Comparison of ENCODE assay signal across 9 cellular contexts in genomic region chr11:65501530-65502273, GRCh38. TPM values are rescaled to one million over a fixed set of nuclear protein-coding genes. Genes with fewer than 3 reads are reported as not detected.
DNase-seq lines count a peak whose midpoint lies in the region; ATAC-seq, FAIRE-seq and TF ChIP-seq lines count a peak whose summit lies in the region.
"Had no signal": no experiment of that assay in that cellular context is flagged by ENCODE, and none has a peak within 500 bp of the region (broad histone marks: within the 10 kb centered on the region; RNA-seq: fewer than 3 reads in every experiment).

No MANE protein-coding gene starts in this region.

- peak; percentile 85 for TF ChIP-seq POLR2A in GM12878 (IDR thresholded peaks at IDR 0.05; ENCODE audit: low read depth, low read length)

- H2AFZ ChIP-seq in GM12878 (ENCODE audit: control insufficient read depth, low read depth, low read length): no peak overlapping the region

- peak; percentile 63 for DNase-seq in AG10803 (ENCODE audit: low read depth)
- no peak for DNase-seq in GM12878 (ENCODE audit: low read depth, low spot score)
- DNase-seq in lower lobe of right lung: no peak
- DNase-seq in kidney glomerular epithelial cell (lab: John Stamatoyannopoulos, UW): no peak
- no peak for DNase-seq in activated CD4-positive, alpha-beta T cell treated with anti-CD3 and anti-CD28 coated beads for 48 hours
- no peak for DNase-seq in activated CD4-positive, alpha-beta T cell treated with anti-CD3 and anti-CD28 coated beads for 1 hour
- DNase-seq: naive B cell had no signal

- H3K4me3 ChIP-seq in AG10803 (ENCODE audit: low read length): peak overlapping the region; percentile 96
- peak overlapping the region; percentile 95 for H3K4me3 ChIP-seq in HUES6 (ENCODE audit: low read depth, low read length)
- H3K4me3 ChIP-seq in GM12878: peak overlapping the region; percentile 98
- H3K4me3 ChIP-seq in lower lobe of right lung: peak overlapping the region; percentile 71

- intact Hi-C loops in GM12878 (cut with micrococcal nuclease; ENCODE audit: unreplicated experiment) (no loop called here), lower lobe of right lung (cut with DNase I) (loop anchor here (5.0 kb wide), 1 partner anchor 74 kb away; no protein-coding TSS in a partner anchor)

- H3K36me3 ChIP-seq in HUES6 (ENCODE audit: control insufficient read depth, insufficient read depth, low read length): peaks cover 74% of the 10 kb centered on the region
- peaks cover 6 to 36% of the 10 kb centered on the region in 2 experiments for H3K36me3 ChIP-seq in GM12878 (ENCODE audit: control insufficient read depth in 2 of 2, insufficient read depth in 2 of 2, low read length in 1 of 2)
- H3K36me3 ChIP-seq in lower lobe of right lung: peaks cover 55% of the 10 kb centered on the region

- in situ Hi-C loops in GM12878 (cut with MboI): no loop called here

- peaks cover 15% of the 10 kb centered on the region for H4K20me1 ChIP-seq in GM12878 (ENCODE audit: control insufficient read depth, insufficient read depth)

- no peak for TF ChIP-seq RAD21 in GM12878 (IDR thresholded peaks at IDR 0.05; ENCODE audit: insufficient read depth, low read depth, low read length)

- RAD21 ChIA-PET in GM12878 (lab: Charles Lee; ENCODE audit: unreplicated experiment): interaction anchor here (1.7 to 14.2 kb wide), 5 partner anchors 9 to 80 kb away, joined by 5 to 282 read pairs (median 179); partner anchors contain the start of gene NEAT1

- peak overlapping the region; percentile 99 for H3K9ac ChIP-seq in HUES6 (ENCODE audit: low read length)
- H3K9ac ChIP-seq in GM12878 (ENCODE audit: control insufficient read depth, insufficient read depth, low read length): peak overlapping the region; percentile 100

- peaks cover 16% of the 10 kb centered on the region for H3K4me1 ChIP-seq in HUES6 (ENCODE audit: control insufficient read depth, insufficient read depth, low read length)
- H3K4me1 ChIP-seq in GM12878 (ENCODE audit: control insufficient read depth, insufficient read depth, low read length): peaks cover 11% of the 10 kb centered on the region
- H3K4me1 ChIP-seq in lower lobe of right lung: peaks cover 28% of the 10 kb centered on the region

- TF ChIP-seq CTCF in AG10803 (conservative IDR thresholded peaks at IDR 0.05; ENCODE audit: low read length): no peak
- TF ChIP-seq CTCF in GM12878 (IDR thresholded peaks at IDR 0.05 in 2 of 3, conservative IDR thresholded peaks at IDR 0.05 in 1 of 3; ENCODE audit: control insufficient read depth in 2 of 3, extremely low read depth in 1 of 3, insufficient read depth in 1 of 3, low read depth in 3 of 3, low read length in 3 of 3): no peak
- no peak for TF ChIP-seq CTCF in lower lobe of right lung (IDR thresholded peaks at IDR 0.05)

- H3K27ac ChIP-seq in HUES6 (ENCODE audit: low read depth, low read length) (peak overlapping the region; percentile 100; the same call in 1 of the 2 replicates), GM12878 (ENCODE audit: control insufficient read depth, insufficient read depth) (peak overlapping the region; percentile 100; the same call in 1 of the 2 replicates), lower lobe of right lung (peak overlapping the region; percentile 99)

- SMC1A ChIA-PET in GM12878 (lab: Charles Lee; ENCODE audit: uncharacterized antibody, unreplicated experiment): interaction anchor here (0.6 to 19.3 kb wide), 8 partner anchors 9 to 87 kb away, joined by 3 to 481 read pairs (median 7); partner anchors contain the start of gene MALAT1

- H3K9me3 ChIP-seq in HUES6 (ENCODE audit: control insufficient read depth, insufficient read depth, low read depth, low read length) (no peaks in the 10 kb centered on the region), GM12878 (replicated peaks; ENCODE audit: control insufficient read depth, insufficient read depth, low read length) (no peaks in the 10 kb centered on the region), lower lobe of right lung (no peaks in the 10 kb centered on the region)

- no peak for FAIRE-seq in GM12878 (lab: Jason Lieb, UNC)

- ATAC-seq in GM12878: no peak
- ATAC-seq in lower lobe of right lung: no peak
- ATAC-seq in GM19023 (IDR thresholded peaks at IDR 0.05; ENCODE audit: unreplicated experiment): no peak

- 0 out of 4 replicates have a peak, but pooled peaks of 1 of the 2 experiments have one; percentile 18 for TF ChIP-seq EP300 in GM12878 (IDR thresholded peaks at IDR 0.05; ENCODE audit: borderline replicate concordance in 1 of 2, control insufficient read depth in 1 of 2, low read depth in 2 of 2, low read length in 2 of 2)

- CTCF ChIA-PET in GM12878 (lab: Yijun Ruan, JAX): interaction anchor here (0.6 to 27.9 kb wide), 9 partner anchors 13 to 168 kb away, joined by 3 to 728 read pairs (median 4); partner anchors contain the start of gene DPF2

- POLR2A ChIA-PET in GM12878 (lab: Charles Lee): interaction anchor here (0.7 to 10.3 kb wide), 9 partner anchors 9 to 124 kb away, joined by 3 to 323 read pairs (median 6); partner anchors contain the start of genes MALAT1, NEAT1 and SLC25A45

- 0% methylated on average over 3 of the region's 3 CpGs for WGBS in GM12878 (ENCODE audit: insufficient coverage, insufficient replicate concordance, low lambda C conversion rate, missing lambda C conversion rate)

- BruUV-seq in GM12878 (replicated peaks; lab: Mats Ljungman, UMichigan): no TSS peak

- peaks cover 96% of the 10 kb centered on the region for H3K79me2 ChIP-seq in GM12878 (ENCODE audit: control insufficient read depth, insufficient read depth, low read length)

- no peaks in the 10 kb centered on the region for H3K27me3 ChIP-seq in HUES6 (ENCODE audit: control insufficient read depth, insufficient read depth, low read length)
- no peaks in the 10 kb centered on the region for H3K27me3 ChIP-seq in GM12878 (replicated peaks in 1 of 2; ENCODE audit: control insufficient read depth in 2 of 2, insufficient read depth in 2 of 2, low read length in 1 of 2)
- no peaks in the 10 kb centered on the region for H3K27me3 ChIP-seq in lower lobe of right lung (ENCODE audit: low read depth)

- no peak overlapping the region for H3K4me2 ChIP-seq in GM12878 (ENCODE audit: control insufficient read depth, insufficient read depth)

TF ChIP-seq in GM12878, 131 proteins besides CTCF, POLR2A, EP300 and RAD21 (continues in another document):
- no peak for TF ChIP-seq EGR1 (IDR thresholded peaks at IDR 0.05; ENCODE audit: borderline replicate concordance in 1 of 2, low read depth in 2 of 2, low read length in 2 of 2)

RNA-seq across cellular contexts. Expression of gene MALAT1, which starts 2.9 kb away (rescaled TPM):
- 43,172 and 44,148 TPM in 2 replicates for total RNA-seq in GM12878 (2013; cell fraction: nucleolus; rRNA removed)
- 1,917 and 1,986 TPM in 2 replicates for total RNA-seq in GM12878 (2014; rRNA removed)
- total RNA-seq in GM12878 (2014; rRNA removed; fragmentation: Illumina TruSeq; extraction: Trizol): 2,052 and 2,660 TPM in 2 replicates
- total RNA-seq in GM12878 (2021): 3,939 and 4,883 TPM in 2 replicates
- 704 TPM for polyA plus RNA-seq in GM12878 (2011; ENCODE audit: low read depth)
- 659 and 901 TPM in 2 replicates for polyA plus RNA-seq in GM12878 (2011; rRNA removed)
- polyA plus RNA-seq in GM12878 (2011; cell fraction: cytosol; rRNA removed): 216 and 352 TPM in 2 replicates
- polyA plus RNA-seq in GM12878 (2011; cell fraction: nucleus; rRNA removed): 4,041 and 4,062 TPM in 2 replicates
- polyA plus RNA-seq in GM12878 (2012): 1,013 and 3,952 TPM in 2 replicates
- 448 and 686 TPM in 2 replicates for polyA plus RNA-seq in GM12878 (2014; fragmentation: Illumina TruSeq; extraction: Trizol)
- polyA plus RNA-seq in GM12878 (2014; fragmentation: Nextera tagmentation; extraction: Ambion mirVana): 1,000 to 10,000 TPM; 1,593 to 8,160 TPM
- 1,421 and 1,643 TPM in 2 replicates for polyA plus RNA-seq in GM12878 (2014; rRNA removed)
- polyA plus RNA-seq in GM12878 (2016; fragmentation: Nextera tagmentation; extraction: Ambion mirVana): 1,000 to 10,000 TPM; 6,201 to 6,497 TPM
- 2,928 and 3,606 TPM in 2 replicates for polyA minus RNA-seq in GM12878 (2011; rRNA and poly(A)+ RNA removed)
- polyA minus RNA-seq in GM12878 (2011; cell fraction: cytosol; rRNA and poly(A)+ RNA removed): 1,627 and 2,358 TPM in 2 replicates
- polyA minus RNA-seq in GM12878 (2011; cell fraction: nucleus; rRNA and poly(A)+ RNA removed): 12,181 and 12,309 TPM in 2 replicates
- 11,612 TPM for total RNA-seq in lower lobe of right lung

RNA-seq across cellular contexts. Expression of gene SCYL1, which starts 23.2 kb away (rescaled TPM):
- 28.9 and 34.4 TPM in 2 replicates for total RNA-seq in GM12878 (2013; cell fraction: nucleolus; rRNA removed)
- total RNA-seq in GM12878 (2014; rRNA removed) (75.1 and 82.7 TPM in 2 replicates), GM12878 (2014; rRNA removed; fragmentation: Illumina TruSeq; extraction: Trizol) (25.9 and 29.3 TPM in 2 replicates), GM12878 (2021) (66.7 and 67.8 TPM in 2 replicates), lower lobe of right lung (61.2 TPM)
- 16.4 TPM for polyA plus RNA-seq in GM12878 (2011; ENCODE audit: low read depth)
- polyA plus RNA-seq in GM12878 (2011; rRNA removed) (17.8 and 43.1 TPM in 2 replicates), GM12878 (2014; fragmentation: Illumina TruSeq; extraction: Trizol) (6.9 and 32.5 TPM in 2 replicates), GM12878 (2014; fragmentation: Nextera tagmentation; extraction: Ambion mirVana) (1 to 10 TPM in 1 of 2 experiments, under 1 TPM in 1; 0.80 to 6.3 TPM), GM12878 (2014; rRNA removed) (68.0 and 74.6 TPM in 2 replicates), GM12878 (2016; fragmentation: Nextera tagmentation; extraction: Ambion mirVana) (10 to 100 TPM; 59.2 to 65.4 TPM)
- 88.7 and 112 TPM in 2 replicates for polyA plus RNA-seq in GM12878 (2011; cell fraction: cytosol; rRNA removed)
- 114 and 150 TPM in 2 replicates for polyA plus RNA-seq in GM12878 (2011; cell fraction: nucleus; rRNA removed)
- 35.1 and 36.8 TPM in 2 replicates for polyA plus RNA-seq in GM12878 (2012)
- 43.5 and 70.6 TPM in 2 replicates for polyA minus RNA-seq in GM12878 (2011; rRNA and poly(A)+ RNA removed)
- polyA minus RNA-seq in GM12878 (2011; cell fraction: cytosol; rRNA and poly(A)+ RNA removed): 23.4 and 34.6 TPM in 2 replicates
- 16.7 and 26.3 TPM in 2 replicates for polyA minus RNA-seq in GM12878 (2011; cell fraction: nucleus; rRNA and poly(A)+ RNA removed)

RNA-seq across cellular contexts. Expression of gene LTBP3, which starts 56.5 kb away (rescaled TPM):
- 8.6 and 11.6 TPM in 2 replicates for total RNA-seq in GM12878 (2013; cell fraction: nucleolus; rRNA removed)
- total RNA-seq in GM12878 (2014; rRNA removed): 8.5 and 9.0 TPM in 2 replicates
- total RNA-seq in GM12878 (2014; rRNA removed; fragmentation: Illumina TruSeq; extraction: Trizol): 1.2 and 2.2 TPM in 2 replicates
- total RNA-seq in GM12878 (2021): 8.0 and 9.0 TPM in 2 replicates
- polyA plus RNA-seq in GM12878 (2011; ENCODE audit: low read depth): 12.8 TPM
- 3.1 and 7.0 TPM in 2 replicates for polyA plus RNA-seq in GM12878 (2011; rRNA removed)
- 14.4 and 24.0 TPM in 2 replicates for polyA plus RNA-seq in GM12878 (2011; cell fraction: cytosol; rRNA removed)
- polyA plus RNA-seq in GM12878 (2011; cell fraction: nucleus; rRNA removed): 47.3 and 52.7 TPM in 2 replicates
- 15.6 and 16.4 TPM in 2 replicates for polyA plus RNA-seq in GM12878 (2012)
- polyA plus RNA-seq in GM12878 (2014; fragmentation: Illumina TruSeq; extraction: Trizol): 1.00 and 2.3 TPM in 2 replicates
- polyA plus RNA-seq in GM12878 (2014; fragmentation: Nextera tagmentation; extraction: Ambion mirVana): not detected
- 12.2 and 14.7 TPM in 2 replicates for polyA plus RNA-seq in GM12878 (2014; rRNA removed)
- 1 to 10 TPM; 4.0 to 5.5 TPM for polyA plus RNA-seq in GM12878 (2016; fragmentation: Nextera tagmentation; extraction: Ambion mirVana)
- polyA minus RNA-seq in GM12878 (2011; rRNA and poly(A)+ RNA removed): 3.8 and 4.7 TPM in 2 replicates
- polyA minus RNA-seq in GM12878 (2011; cell fraction: cytosol; rRNA and poly(A)+ RNA removed): 5.6 and 6.7 TPM in 2 replicates
- polyA minus RNA-seq in GM12878 (2011; cell fraction: nucleus; rRNA and poly(A)+ RNA removed): 6.6 and 12.8 TPM in 2 replicates
- total RNA-seq in lower lobe of right lung: 98.7 TPM
